Comparison of ENCODE assay signal across 19 cellular contexts in genomic region chr7:47970750-47971149, GRCh38. TPM values are rescaled to one million over a fixed set of nuclear protein-coding genes. Genes with fewer than 3 reads are reported as not detected.
A peak's percentile ranks its signal among the peaks of the same experiment; 100 is the strongest.
DNase-seq lines count a peak whose midpoint lies in the region; ATAC-seq, FAIRE-seq and TF ChIP-seq lines count a peak whose summit lies in the region.
"Had no signal": no experiment of that assay in that cellular context is flagged by ENCODE, and none has a peak within 500 bp of the region (broad histone marks: within the 10 kb centered on the region; RNA-seq: fewer than 3 reads in every experiment).

No MANE protein-coding gene starts in this region.

- H3K9me3 Mint-ChIP-seq in nephron = no peaks in the 10 kb centered on the region
- H3K9me3 Mint-ChIP-seq: activated T-helper 1 cell treated with anti-CD3 and anti-CD28 coated beads, Interleukin-12 subunit alpha, Interleukin-12 subunit beta, Interleukin-2, Interleukin-4 antibody, amounts not matched to agents 30 ng/mL and 10 ng/mL and 1 ng/mL, durations not matched to agents 14 hours and 24 hours and 36 hours had no signal

- peaks cover 27% of the 10 kb centered on the region for H3K4me1 Mint-ChIP-seq in nephron

- TF ChIP-seq EP300 in HepG2 (IDR thresholded peaks at IDR 0.05; ENCODE audit: low read depth in 2 of 2, low read length in 2 of 2) (no peak), HepG2 (CRISPR knock-in tag; IDR thresholded peaks at IDR 0.05; ENCODE audit: borderline replicate concordance) (no peak)

- in situ Hi-C loops in HepG2 (cut with HindIII; ENCODE audit: extremely low pct_ligation_motif_present, low pct_unique_long_range_greater_than_20kb) = no loop called here

- FAIRE-seq in HepG2 (lab: Jason Lieb, UNC) = no peak

- H3K36me3 Mint-ChIP-seq in nephron (ENCODE audit: low read depth) = peaks cover 66% of the 10 kb centered on the region

- BruUV-seq in HepG2 (replicated peaks; lab: Mats Ljungman, UMichigan) = no TSS peak

- CTCF ChIA-PET in HepG2 (lab: Yijun Ruan, JAX; ENCODE audit: low intra/inter-chr PET ratio, low total read pairs) = no interaction called here

- no peaks in the 10 kb centered on the region for H3K27me3 Mint-ChIP-seq in nephron (ENCODE audit: low read depth)

- H3K79me2 ChIP-seq in HepG2 (ENCODE audit: insufficient read depth, low read length) = no peaks in the 10 kb centered on the region

- H3K27ac ChIP-seq in liver (ENCODE audit: low read depth in 1 of 2, low read length in 2 of 2) (peak overlapping the region; percentile 36 to 52), HepG2 (ENCODE audit: extremely low read length, insufficient read depth, low read length) (no peak overlapping the region), uterus (peak overlapping the region; percentile 47 to 67)
- H3K27ac ChIP-seq: brain microvascular endothelial cell had no signal

- no peak overlapping the region for H2AFZ ChIP-seq in HepG2 (ENCODE audit: low read length)

- TF ChIP-seq POLR2A in HepG2 (IDR thresholded peaks at IDR 0.05; ENCODE audit: insufficient read depth in 1 of 2, low read depth in 2 of 2, low read length in 2 of 2) (no peak), uterus (IDR thresholded peaks at IDR 0.05) (no peak)

- TF ChIP-seq CTCF in liver (IDR thresholded peaks at IDR 0.05; ENCODE audit: low read depth, low read length, missing input control) (no peak), HepG2 (CRISPR knock-in tag; IDR thresholded peaks at IDR 0.05) (no peak), nephron (IDR thresholded peaks at IDR 0.05; ENCODE audit: unreplicated experiment in 3 of 3) (no peak), uterus (IDR thresholded peaks at IDR 0.05) (no peak)

- peaks cover 0 to 1% (median 0%) of the 10 kb centered on the region in 4 donors for H3K4me1 ChIP-seq in liver (ENCODE audit: control insufficient read depth in 4 of 4, insufficient read depth in 4 of 4, low read length in 3 of 4)
- no peaks in the 10 kb centered on the region for H3K4me1 ChIP-seq in HepG2 (ENCODE audit: insufficient read depth, low read length)
- H3K4me1 ChIP-seq in uterus = no peaks in the 10 kb centered on the region

- intact Hi-C loops in HepG2 (cut with micrococcal nuclease; ENCODE audit: unreplicated experiment) = no loop called here
- intact Hi-C loops in uterus (cut with DNase I; ENCODE audit: low total_unique reads) = no loop called here

- no peak overlapping the region for H3K4me3 Mint-ChIP-seq in nephron
- H3K4me3 Mint-ChIP-seq: activated T-helper 1 cell treated with anti-CD3 and anti-CD28 coated beads, Interleukin-12 subunit alpha, Interleukin-12 subunit beta, Interleukin-2, Interleukin-4 antibody, amounts not matched to agents 30 ng/mL and 10 ng/mL and 1 ng/mL, durations not matched to agents 14 hours and 24 hours and 36 hours had no signal

- H3K27me3 ChIP-seq in liver (ENCODE audit: control insufficient read depth in 4 of 4, insufficient read depth in 4 of 4, low read length in 3 of 4) (no peaks in the 10 kb centered on the region), HepG2 (ENCODE audit: control insufficient read depth in 1 of 2, insufficient read depth in 2 of 2, low read length in 2 of 2) (no peaks in the 10 kb centered on the region), uterus (no peaks in the 10 kb centered on the region)
- H3K27me3 ChIP-seq: brain microvascular endothelial cell had no signal

- H3K27ac Mint-ChIP-seq in nephron = peak overlapping the region; percentile 29 to 87 (median 81)

- 13% methylated on average over 1 of the region's 1 CpG for WGBS in liver
- 83% methylated on average over 1 of the region's 1 CpG for WGBS in HepG2 (ENCODE audit: low lambda C conversion rate)

- no peak overlapping the region for H3K4me3 ChIP-seq in liver (ENCODE audit: low read depth in 1 of 3, low read length in 3 of 3)
- H3K4me3 ChIP-seq in HepG2 (replicated peaks in 1 of 3; ENCODE audit: insufficient read depth in 1 of 3, low read depth in 2 of 3, low read length in 3 of 3) = no peak overlapping the region
- H3K4me3 ChIP-seq in uterus = no peak overlapping the region

- DNase-seq in HepG2 (ENCODE audit: low spot score) (no peak), dermis blood vessel endothelial cell (peak; percentile 38), uterus (no peak), NCI-H1048 (lab: John Stamatoyannopoulos, UW) (no peak), cerebellar cortex (ENCODE audit: low spot score) (no peak), NCI-H1436 (lab: John Stamatoyannopoulos, UW) (no peak)
- DNase-seq: activated CD4-positive, alpha-beta T cell treated with anti-CD3 and anti-CD28 coated beads for 4 hours; brain microvascular endothelial cell; mammary epithelial cell; NCI-H1105; NCI-H446; stimulated activated CD4-positive, alpha-beta T cell treated with anti-CD3 and anti-CD28 coated beads, Interleukin-1b, Interleukin-23, amount 100 ng/mL, for 48 hours; stimulated activated CD8-positive, alpha-beta memory T cell treated with anti-CD3 and anti-CD28 coated beads, Interleukin-4, amount 100 ng/mL, for 48 hours; T-helper 2 cell had no signal

- ATAC-seq in HepG2 = no peak

- no peak overlapping the region for H3K9ac ChIP-seq in liver (ENCODE audit: low read depth in 1 of 2, low read length in 2 of 2)
- H3K9ac ChIP-seq in HepG2 (ENCODE audit: insufficient read depth, low read depth, low read length) = no peak overlapping the region

- POLR2A ChIA-PET in HepG2 (lab: Yijun Ruan, JAX) = no interaction called here

- no peak overlapping the region for H3K4me2 ChIP-seq in HepG2 (ENCODE audit: low read depth, low read length)

- H3K36me3 ChIP-seq in liver (ENCODE audit: control insufficient read depth in 4 of 4, insufficient read depth in 3 of 4, low read depth in 1 of 4, low read length in 3 of 4) (peaks cover 19 to 54% (median 50%) of the 10 kb centered on the region in 4 donors), HepG2 (replicated peaks in 1 of 2; ENCODE audit: control insufficient read depth in 1 of 2, insufficient read depth in 2 of 2, low read length in 2 of 2) (peaks cover 29 to 67% of the 10 kb centered on the region in 2 experiments), uterus (no peaks in the 10 kb centered on the region)

- TF ChIP-seq RAD21 in liver (IDR thresholded peaks at IDR 0.05) (no peak), HepG2 (CRISPR knock-in tag; IDR thresholded peaks at IDR 0.05) (no peak)

- H3K9me3 ChIP-seq in liver (ENCODE audit: control insufficient read depth in 4 of 4, low read length in 3 of 4) (no peaks in the 10 kb centered on the region), HepG2 (ENCODE audit: low read length) (no peaks in the 10 kb centered on the region), uterus (no peaks in the 10 kb centered on the region)

- H4K20me1 ChIP-seq in HepG2 (ENCODE audit: insufficient read depth, low read length) = no peaks in the 10 kb centered on the region

RNA-seq across cellular contexts. Expression of gene HUS1, which starts 8.7 kb away (rescaled TPM):
- total RNA-seq in liver (10 to 100 TPM; 15.2 to 39.0 TPM), HepG2 (2016; rRNA removed; fragmentation: Illumina TruSeq; extraction: Trizol) (16.9 and 23.4 TPM in 2 replicates), dermis blood vessel endothelial cell (16.8 and 24.5 TPM in 2 replicates), uterus (10 to 100 TPM in 3 of 4 donors, 1 to 10 TPM in 1; 5.1 to 64.7 (median 41.9) TPM)
- polyA plus RNA-seq in liver (10 to 100 TPM in 1 of 2 donors, 1 to 10 TPM in 1; 9.2 to 21.6 TPM), HepG2 (2011; rRNA removed) (12.2 and 14.8 TPM in 2 replicates)
- total RNA-seq in HepG2 (2016; cell fraction: cytosol; rRNA removed; fragmentation: Illumina TruSeq; extraction: Trizol; ENCODE audit: low read depth) = 5.3 and 6.1 TPM in 2 replicates
- 18.0 and 19.9 TPM in 2 replicates for total RNA-seq in HepG2 (2016; cell fraction: insoluble cytoplasmic fraction; rRNA removed; fragmentation: Illumina TruSeq; extraction: Trizol)
- total RNA-seq in HepG2 (2016; cell fraction: membrane; rRNA removed; fragmentation: Illumina TruSeq; extraction: Trizol) = 8.5 and 9.4 TPM in 2 replicates
- 22.2 and 23.7 TPM in 2 replicates for total RNA-seq in HepG2 (2016; cell fraction: nucleus; rRNA removed; fragmentation: Illumina TruSeq; extraction: Trizol)
- polyA plus RNA-seq in HepG2 (2011; cell fraction: cytosol; rRNA removed) = 7.0 and 10.4 TPM in 2 replicates
- polyA plus RNA-seq in HepG2 (2011; cell fraction: nucleus; rRNA removed) = 10.9 and 14.7 TPM in 2 replicates
- 9.9 and 10.9 TPM in 2 replicates for polyA plus RNA-seq in HepG2 (2012)
- polyA plus RNA-seq in HepG2 (2016; cell fraction: cytosol; fragmentation: Illumina TruSeq; extraction: Trizol; ENCODE audit: low read depth) = 7.2 and 8.7 TPM in 2 replicates
- 17.7 and 20.2 TPM in 2 replicates for polyA plus RNA-seq in HepG2 (2016; cell fraction: insoluble cytoplasmic fraction; fragmentation: Illumina TruSeq; extraction: Trizol; ENCODE audit: low read depth)
- polyA plus RNA-seq in HepG2 (2016; cell fraction: membrane; fragmentation: Illumina TruSeq; extraction: Trizol; ENCODE audit: low read depth) = 7.8 and 8.6 TPM in 2 replicates
- 12.5 and 17.0 TPM in 2 replicates for polyA plus RNA-seq in HepG2 (2016; cell fraction: nucleus; fragmentation: Illumina TruSeq; extraction: Trizol; ENCODE audit: insufficient read depth, low read depth)
- polyA minus RNA-seq in HepG2 (2011; rRNA and poly(A)+ RNA removed; ENCODE audit: low replicate concordance) = 20.3 and 31.5 TPM in 2 replicates
- polyA minus RNA-seq in HepG2 (2011; cell fraction: cytosol; rRNA and poly(A)+ RNA removed) = 11.4 and 15.3 TPM in 2 replicates
- polyA minus RNA-seq in HepG2 (2011; cell fraction: nucleus; rRNA and poly(A)+ RNA removed) = 45.4 and 51.8 TPM in 2 replicates

RNA-seq across cellular contexts. Expression of gene PKD1L1, which starts 22.5 kb away (rescaled TPM):
- total RNA-seq in liver (under 1 TPM; 0.09 to 0.25 TPM), HepG2 (2016; rRNA removed; fragmentation: Illumina TruSeq; extraction: Trizol) (not detected in 2 replicates), dermis blood vessel endothelial cell (2.9 and 21.4 TPM in 2 replicates), uterus (1 to 10 TPM in 2 of 4 donors, under 1 TPM in 2; under 0.01 to 3.8 (median 0.74) TPM)
- polyA plus RNA-seq in liver (under 1 TPM; 0.08 to 0.13 TPM), HepG2 (2011; rRNA removed) (0.01 TPM in 2 replicates)
- not detected in 2 replicates for total RNA-seq in HepG2 (2016; cell fraction: cytosol; rRNA removed; fragmentation: Illumina TruSeq; extraction: Trizol; ENCODE audit: low read depth)
- total RNA-seq in HepG2 (2016; cell fraction: insoluble cytoplasmic fraction; rRNA removed; fragmentation: Illumina TruSeq; extraction: Trizol) = 0.02 TPM in 1 of 2 replicates, not detected in the other
- 0.03 TPM in 1 of 2 replicates, not detected in the other for total RNA-seq in HepG2 (2016; cell fraction: membrane; rRNA removed; fragmentation: Illumina TruSeq; extraction: Trizol)
- 0.06 TPM in 1 of 2 replicates, not detected in the other for total RNA-seq in HepG2 (2016; cell fraction: nucleus; rRNA removed; fragmentation: Illumina TruSeq; extraction: Trizol)
- polyA plus RNA-seq in HepG2 (2011; cell fraction: cytosol; rRNA removed) = 0.04 TPM in 1 of 2 replicates, not detected in the other
- polyA plus RNA-seq in HepG2 (2011; cell fraction: nucleus; rRNA removed) = 0.09 and 0.11 TPM in 2 replicates
- polyA plus RNA-seq in HepG2 (2012) = 0.03 TPM in 1 of 2 replicates, not detected in the other
- not detected in 2 replicates for polyA plus RNA-seq in HepG2 (2016; cell fraction: cytosol; fragmentation: Illumina TruSeq; extraction: Trizol; ENCODE audit: low read depth)
- not detected in 2 replicates for polyA plus RNA-seq in HepG2 (2016; cell fraction: insoluble cytoplasmic fraction; fragmentation: Illumina TruSeq; extraction: Trizol; ENCODE audit: low read depth)
- not detected in 2 replicates for polyA plus RNA-seq in HepG2 (2016; cell fraction: membrane; fragmentation: Illumina TruSeq; extraction: Trizol; ENCODE audit: low read depth)
- not detected in 2 replicates for polyA plus RNA-seq in HepG2 (2016; cell fraction: nucleus; fragmentation: Illumina TruSeq; extraction: Trizol; ENCODE audit: insufficient read depth, low read depth)
- 0.02 and 0.50 TPM in 2 replicates for polyA minus RNA-seq in HepG2 (2011; rRNA and poly(A)+ RNA removed; ENCODE audit: low replicate concordance)
- polyA minus RNA-seq in HepG2 (2011; cell fraction: cytosol; rRNA and poly(A)+ RNA removed) = not detected in 2 replicates
- 0.12 and 0.13 TPM in 2 replicates for polyA minus RNA-seq in HepG2 (2011; cell fraction: nucleus; rRNA and poly(A)+ RNA removed)
- total RNA-seq: activated T-helper 1 cell treated with anti-CD3 and anti-CD28 coated beads, Interleukin-12 subunit alpha, Interleukin-12 subunit beta, Interleukin-2, Interleukin-4 antibody, amounts not matched to agents 30 ng/mL and 10 ng/mL and 1 ng/mL, durations not matched to agents 14 hours and 24 hours and 36 hours had no signal

RNA-seq across cellular contexts. Expression of gene SUN3, which starts 58.2 kb away (rescaled TPM):
- total RNA-seq in liver (not detected), HepG2 (2016; rRNA removed; fragmentation: Illumina TruSeq; extraction: Trizol) (not detected in 2 replicates), dermis blood vessel endothelial cell (not detected in 2 replicates), uterus (not detected)
- polyA plus RNA-seq in liver (not detected), HepG2 (2011; rRNA removed) (not detected in 2 replicates)
- not detected in 2 replicates for total RNA-seq in HepG2 (2016; cell fraction: cytosol; rRNA removed; fragmentation: Illumina TruSeq; extraction: Trizol; ENCODE audit: low read depth)
- total RNA-seq in HepG2 (2016; cell fraction: insoluble cytoplasmic fraction; rRNA removed; fragmentation: Illumina TruSeq; extraction: Trizol) = not detected in 2 replicates
- not detected in 2 replicates for total RNA-seq in HepG2 (2016; cell fraction: membrane; rRNA removed; fragmentation: Illumina TruSeq; extraction: Trizol)
- not detected in 2 replicates for total RNA-seq in HepG2 (2016; cell fraction: nucleus; rRNA removed; fragmentation: Illumina TruSeq; extraction: Trizol)
- not detected in 2 replicates for polyA plus RNA-seq in HepG2 (2011; cell fraction: cytosol; rRNA removed)
- polyA plus RNA-seq in HepG2 (2011; cell fraction: nucleus; rRNA removed) = not detected in 2 replicates
- polyA plus RNA-seq in HepG2 (2012) = not detected in 2 replicates
- not detected in 2 replicates for polyA plus RNA-seq in HepG2 (2016; cell fraction: cytosol; fragmentation: Illumina TruSeq; extraction: Trizol; ENCODE audit: low read depth)
- not detected in 2 replicates for polyA plus RNA-seq in HepG2 (2016; cell fraction: insoluble cytoplasmic fraction; fragmentation: Illumina TruSeq; extraction: Trizol; ENCODE audit: low read depth)
- not detected in 2 replicates for polyA plus RNA-seq in HepG2 (2016; cell fraction: membrane; fragmentation: Illumina TruSeq; extraction: Trizol; ENCODE audit: low read depth)
- polyA plus RNA-seq in HepG2 (2016; cell fraction: nucleus; fragmentation: Illumina TruSeq; extraction: Trizol; ENCODE audit: insufficient read depth, low read depth) = not detected in 2 replicates
- polyA minus RNA-seq in HepG2 (2011; rRNA and poly(A)+ RNA removed; ENCODE audit: low replicate concordance) = not detected in 2 replicates
- polyA minus RNA-seq in HepG2 (2011; cell fraction: cytosol; rRNA and poly(A)+ RNA removed) = not detected in 2 replicates
- polyA minus RNA-seq in HepG2 (2011; cell fraction: nucleus; rRNA and poly(A)+ RNA removed) = not detected in 2 replicates
- total RNA-seq: activated T-helper 1 cell treated with anti-CD3 and anti-CD28 coated beads, Interleukin-12 subunit alpha, Interleukin-12 subunit beta, Interleukin-2, Interleukin-4 antibody, amounts not matched to agents 30 ng/mL and 10 ng/mL and 1 ng/mL, durations not matched to agents 14 hours and 24 hours and 36 hours; omental fat pad had no signal
- polyA plus RNA-seq: BJ had no signal
